ENCODE assay signal across 16 cellular contexts in genomic region chr20:36122931-36123288, GRCh38. TPM values are rescaled to one million over a fixed set of nuclear protein-coding genes. Genes with fewer than 3 reads are reported as not detected.
DNase-seq lines count a peak whose midpoint lies in the region; ATAC-seq and TF ChIP-seq lines count a peak whose summit lies in the region.
"Had no signal": no experiment of that assay in that cellular context is flagged by ENCODE, and none has a peak within 500 bp of the region (broad histone marks: within the 10 kb centered on the region; RNA-seq: fewer than 3 reads in every experiment).

No MANE protein-coding gene starts in this region.

- H3K9me2 ChIP-seq in Karpas-422 (replicated peaks; ENCODE audit: insufficient read depth, low read length) (no peaks in the 10 kb centered on the region), MM.1S (replicated peaks; ENCODE audit: insufficient read depth, low read length) (no peaks in the 10 kb centered on the region)

- H3K4me2 ChIP-seq in Karpas-422 (ENCODE audit: low read depth, low read length, poor library complexity, severe bottlenecking) = no peak overlapping the region
- no peak overlapping the region for H3K4me2 ChIP-seq in MM.1S (ENCODE audit: low read depth, low read length)

- TF ChIP-seq EP300 in transverse colon (IDR thresholded peaks at IDR 0.05; ENCODE audit: low read depth) = no peak

- no peaks in the 10 kb centered on the region for H3F3A ChIP-seq in MM.1S (ENCODE audit: insufficient read depth, low read length)

- DNase-seq in Karpas-422 (peak; percentile 35), esophagus squamous epithelium (lab: John Stamatoyannopoulos, UW) (no peak), transverse colon (no peak), MM.1S (no peak), DMS 273 treated with DMSO at 0.1 percent for 48 hours (lab: John Stamatoyannopoulos, UW) (no peak)
- DNase-seq: DMS79, Kasumi-1, MG63, NCI-H1048, NCI-H1417 treated with DMSO at 0.1 percent for 48 hours, NCI-H187, NCI-H446 had no signal

- H3K4me1 ChIP-seq in Karpas-422 (ENCODE audit: low read length) (peaks cover 28% of the 10 kb centered on the region), esophagus squamous epithelium (peaks cover 7 to 55% (median 9%) of the 10 kb centered on the region in 3 donors), transverse colon (peaks cover 0 to 35% (median 26%) of the 10 kb centered on the region in 4 donors), MM.1S (ENCODE audit: low read length) (no peaks in the 10 kb centered on the region)
- H3K4me1 ChIP-seq: SJSA1 had no signal

- no peak overlapping the region for H3K9ac ChIP-seq in Karpas-422 (ENCODE audit: low read length)
- H3K9ac ChIP-seq in MM.1S (ENCODE audit: low read length) = no peak overlapping the region

- TF ChIP-seq POLR2A in esophagus squamous epithelium (IDR thresholded peaks at IDR 0.05) = no peak
- no peak for TF ChIP-seq POLR2A in transverse colon (IDR thresholded peaks at IDR 0.05)

- WGBS in esophagus squamous epithelium, 2 donors = 33 to 74% methylated on average over 1 to 6 of the region's 7 CpGs
- WGBS in transverse colon (ENCODE audit: low coverage in 1 of 2), 2 donors = 63 to 66% methylated on average over 5 to 7 of the region's 7 CpGs

- H3K79me2 ChIP-seq in Karpas-422 (ENCODE audit: low read length) (no peaks in the 10 kb centered on the region), MM.1S (ENCODE audit: low read length) (no peaks in the 10 kb centered on the region)

- H4K20me1 ChIP-seq in Karpas-422 (ENCODE audit: insufficient read depth, low read depth, low read length) = no peaks in the 10 kb centered on the region
- H4K20me1 ChIP-seq in MM.1S (ENCODE audit: insufficient read depth, low read length) = no peaks in the 10 kb centered on the region

- no peak for ATAC-seq in HG02981 (IDR thresholded peaks at IDR 0.05; ENCODE audit: unreplicated experiment)
- ATAC-seq: Right ventricle myocardium inferior had no signal

- peak overlapping the region; percentile 67 for H3K27ac ChIP-seq in 22Rv1
- no peak overlapping the region for H3K27ac ChIP-seq in Karpas-422 (ENCODE audit: low read length)
- H3K27ac ChIP-seq in esophagus squamous epithelium = peak overlapping the region; percentile 60 to 88 (median 85)
- peak overlapping the region; percentile 75 to 86 (median 80) for H3K27ac ChIP-seq in transverse colon
- no peak overlapping the region for H3K27ac ChIP-seq in MM.1S (ENCODE audit: low read length)
- H3K27ac ChIP-seq: SJSA1 had no signal

- no peaks in the 10 kb centered on the region for H3K9me3 ChIP-seq in Karpas-422 (ENCODE audit: low read length)
- no peaks in the 10 kb centered on the region for H3K9me3 ChIP-seq in esophagus squamous epithelium
- no peaks in the 10 kb centered on the region for H3K9me3 ChIP-seq in transverse colon
- no peaks in the 10 kb centered on the region for H3K9me3 ChIP-seq in MM.1S (replicated peaks; ENCODE audit: insufficient read depth, low read length)
- H3K9me3 ChIP-seq: MG63, SJSA1 had no signal

- TF ChIP-seq CTCF in 22Rv1 (IDR thresholded peaks at IDR 0.05) = no peak
- no peak for TF ChIP-seq CTCF in esophagus squamous epithelium (IDR thresholded peaks at IDR 0.05)
- no peak for TF ChIP-seq CTCF in transverse colon (IDR thresholded peaks at IDR 0.05)
- TF ChIP-seq CTCF in MM.1S (IDR thresholded peaks at IDR 0.05; ENCODE audit: low read length) = no peak

- intact Hi-C loops in esophagus squamous epithelium (cut with DNase I) = no loop called here
- intact Hi-C loops in transverse colon (cut with DNase I; ENCODE audit: low total_unique reads) = no loop called here

- no peaks in the 10 kb centered on the region for H3K27me3 ChIP-seq in Karpas-422 (ENCODE audit: low read length)
- H3K27me3 ChIP-seq in esophagus squamous epithelium = no peaks in the 10 kb centered on the region
- no peaks in the 10 kb centered on the region for H3K27me3 ChIP-seq in transverse colon
- no peaks in the 10 kb centered on the region for H3K27me3 ChIP-seq in MM.1S (replicated peaks; ENCODE audit: insufficient read depth, low read length)
- H3K27me3 ChIP-seq: MG63, SJSA1 had no signal

- H3K36me3 ChIP-seq in Karpas-422 (ENCODE audit: insufficient read depth, low read length) (no peaks in the 10 kb centered on the region), esophagus squamous epithelium (peaks cover 0 to 30% (median 0%) of the 10 kb centered on the region in 3 donors), transverse colon (no peaks in the 10 kb centered on the region), MM.1S (replicated peaks; ENCODE audit: insufficient read depth, low read length) (no peaks in the 10 kb centered on the region)
- H3K36me3 ChIP-seq: MG63, SJSA1 had no signal

- in situ Hi-C loops in transverse colon (cut with MboI; ENCODE audit: low pct_ligation_motif_present in 1 of 4, low pct_unique_long_range_greater_than_20kb in 1 of 4, low sequenced_read_pairs in 3 of 4) = no loop called here

- H3K4me3 ChIP-seq in Karpas-422 (ENCODE audit: low read length) (no peak overlapping the region), esophagus squamous epithelium (no peak overlapping the region), transverse colon (no peak overlapping the region), MM.1S (ENCODE audit: low read length) (no peak overlapping the region)
- H3K4me3 ChIP-seq: MG63, SJSA1 had no signal

- no peak overlapping the region for H2AFZ ChIP-seq in Karpas-422 (ENCODE audit: low read length)
- H2AFZ ChIP-seq in MM.1S (ENCODE audit: low read length) = no peak overlapping the region

RNA-seq across cellular contexts. Expression of gene EPB41L1, which starts 31.6 kb away (rescaled TPM):
- 5.9 and 10.6 TPM in 2 replicates for total RNA-seq in Karpas-422 (2014; rRNA removed; shearing (Covaris generic); ENCODE audit: low replicate concordance)
- total RNA-seq in esophagus squamous epithelium = 100 to 1,000 TPM in 1 of 4 donors, 10 to 100 TPM in 3; 39.1 to 112 (median 85.7) TPM
- total RNA-seq in transverse colon = 100 to 1,000 TPM in 1 of 4 donors, 10 to 100 TPM in 3; 36.4 to 167 (median 79.4) TPM

Comparison
In these comparisons a context has a peak if more than half of its experiments do, and no peak if none do; other contexts are left out.
1. H3K27ac ChIP-seq: peak in 22Rv1 (single experiment), esophagus squamous epithelium (4 of 4) and transverse colon (4 of 4); none in Karpas-422 (single experiment) and MM.1S (single experiment).